Comparison of ENCODE assay signal across 19 cellular contexts in genomic region chr13:94352057-94352456, GRCh38.
DNase-seq lines count a peak whose midpoint lies in the region; ATAC-seq and TF ChIP-seq lines count a peak whose summit lies in the region.
"Had no signal": no experiment of that assay in that cellular context is flagged by ENCODE, and none has a peak within 500 bp of the region (broad histone marks: within the 10 kb centered on the region; RNA-seq: fewer than 3 reads in every experiment).

No MANE protein-coding gene starts in this region.

- ATAC-seq in activated T-helper 17 cell treated with anti-CD3 and anti-CD28 coated beads, Interleukin-2, amount 50 U/mL, for 72 hours (replicated peaks), result peak; percentile 34
- ATAC-seq in GM19328 (IDR thresholded peaks at IDR 0.05; ENCODE audit: unreplicated experiment), result no peak
- ATAC-seq in HG02759 (IDR thresholded peaks at IDR 0.05; ENCODE audit: unreplicated experiment), result no peak
- ATAC-seq: GM12878 had no signal

- H3K4me3 Mint-ChIP-seq in activated T-helper 17 cell treated with anti-CD3 and anti-CD28 coated beads, Interleukin-2, amount 50 U/mL, for 72 hours, result no peak overlapping the region
- H3K4me3 Mint-ChIP-seq: T-helper 2 cell treated with Interferon-gamma antibody and Interleukin-4, amounts not matched to agents 5 μg/mL and 100 μg/mL, for 36 hours had no signal

- no peaks in the 10 kb centered on the region for H3K9me3 Mint-ChIP-seq in activated T-helper 17 cell treated with anti-CD3 and anti-CD28 coated beads, Interleukin-2, amount 50 U/mL, for 72 hours
- H3K9me3 Mint-ChIP-seq: T-helper 2 cell treated with Interferon-gamma antibody and Interleukin-4, amounts not matched to agents 5 μg/mL and 100 μg/mL, for 36 hours had no signal

- intact Hi-C loops in tibial artery (cut with DNase I; ENCODE audit: low total_unique reads), result no loop called here

- no peaks in the 10 kb centered on the region for H3K4me1 ChIP-seq in tibial artery
- H3K4me1 ChIP-seq: breast epithelium, right lobe of liver had no signal

- H3K9me3 ChIP-seq in tibial artery, result no peaks in the 10 kb centered on the region
- H3K9me3 ChIP-seq: breast epithelium, right lobe of liver, SJSA1 had no signal

- no peaks in the 10 kb centered on the region for H3K27me3 ChIP-seq in tibial artery
- H3K27me3 ChIP-seq: breast epithelium, right lobe of liver, SJSA1 had no signal

- H3K4me3 ChIP-seq in skeletal muscle cell (ENCODE audit: low read depth, low read length) (no peak overlapping the region), tibial artery (no peak overlapping the region)
- H3K4me3 ChIP-seq: breast epithelium, GM12878, right lobe of liver, SJSA1 had no signal

- no peak overlapping the region for H3K27ac ChIP-seq in tibial artery
- H3K27ac ChIP-seq: breast epithelium, right lobe of liver, SJSA1 had no signal

- H3K36me3 Mint-ChIP-seq in activated T-helper 17 cell treated with anti-CD3 and anti-CD28 coated beads, Interleukin-2, amount 50 U/mL, for 72 hours (ENCODE audit: low read depth), result no peaks in the 10 kb centered on the region

- DNase-seq in GM03348 (ENCODE audit: low spot score) (peak; percentile 10), glomerular visceral epithelial cell (ENCODE audit: extremely low spot score) (peak; percentile 41), skeletal muscle cell (ENCODE audit: low read depth) (peak; percentile 72), D341Med (ENCODE audit: low spot score) (no peak), tibial artery (no peak)
- DNase-seq: AML-193, COR-L47, NCI-H1092, NCI-H2107, NCI-H524, occipital lobe, right lobe of liver had no signal

- H3K36me3 ChIP-seq in tibial artery, result no peaks in the 10 kb centered on the region
- H3K36me3 ChIP-seq: breast epithelium, right lobe of liver, SJSA1 had no signal

- H3K27ac Mint-ChIP-seq in activated T-helper 17 cell treated with anti-CD3 and anti-CD28 coated beads, Interleukin-2, amount 50 U/mL, for 72 hours, result no peak overlapping the region
- H3K27ac Mint-ChIP-seq: T-helper 2 cell treated with Interferon-gamma antibody and Interleukin-4, amounts not matched to agents 5 μg/mL and 100 μg/mL, for 36 hours had no signal

- no peak for TF ChIP-seq CTCF in tibial artery (IDR thresholded peaks at IDR 0.05)

- peaks cover 7% of the 10 kb centered on the region for H3K4me1 Mint-ChIP-seq in activated T-helper 17 cell treated with anti-CD3 and anti-CD28 coated beads, Interleukin-2, amount 50 U/mL, for 72 hours

- H3K27me3 Mint-ChIP-seq in activated T-helper 17 cell treated with anti-CD3 and anti-CD28 coated beads, Interleukin-2, amount 50 U/mL, for 72 hours, result peaks cover 12% of the 10 kb centered on the region

Comparison
In these comparisons a context has a peak if more than half of its experiments do, and no peak if none do; other contexts are left out.
1. DNase-seq: peak in GM03348 (single experiment), glomerular visceral epithelial cell (single experiment) and skeletal muscle cell (single experiment); none in D341Med (single experiment) and tibial artery (0 of 2).